Comparison of ENCODE assay signal across 13 cellular contexts in the genomic region with DNA sequence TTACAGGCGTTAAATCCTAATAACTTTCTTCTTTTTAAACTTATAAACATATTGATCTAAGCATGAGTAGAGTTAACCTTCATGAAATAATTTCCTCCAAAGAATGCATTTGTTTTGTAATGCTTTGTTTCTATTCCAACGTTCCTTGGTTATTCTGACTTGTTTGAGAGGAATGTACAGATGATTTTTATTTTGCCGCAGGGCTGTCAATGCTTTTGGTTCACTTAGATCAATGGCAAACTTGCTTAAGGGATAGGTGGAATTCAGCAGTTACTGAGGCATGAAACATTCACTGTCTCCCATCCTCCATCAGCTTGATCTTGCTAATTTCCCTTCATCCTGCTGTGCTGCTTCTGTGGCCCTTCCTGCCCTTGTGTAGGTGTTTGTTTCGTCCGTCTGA.
"Had no signal": no experiment of that assay in that cellular context is flagged by ENCODE, and none has a peak within 500 bp of the region (broad histone marks: within the 10 kb centered on the region; RNA-seq: fewer than 3 reads in every experiment).

No MANE protein-coding gene starts in this region.

- H3K36me3 Mint-ChIP-seq: activated naive CD8-positive, alpha-beta T cell; stimulated activated effector memory CD8-positive, alpha-beta T cell treated with anti-CD3 and anti-CD28 coated beads, Interleukin-12 subunit alpha, Interleukin-12 subunit beta, amount 100 ng/mL, for 72 hours had no signal

- H3K27ac Mint-ChIP-seq: activated CD8-positive, alpha-beta T cell treated with anti-CD3 and anti-CD28 coated beads, Interleukin-2, amount 10 ng/mL, durations not matched to agents 7 days and 5 days; activated naive CD8-positive, alpha-beta T cell; stimulated activated effector memory CD8-positive, alpha-beta T cell treated with anti-CD3 and anti-CD28 coated beads, Interleukin-12 subunit alpha, Interleukin-12 subunit beta, amount 100 ng/mL, for 72 hours had no signal

- DNase-seq: activated CD4-positive, alpha-beta T cell treated with anti-CD3 and anti-CD28 coated beads for 48 hours; activated CD8-positive, alpha-beta memory T cell treated with anti-CD3 and anti-CD28 coated beads, Interleukin-2, amount 50 U/mL, for 4 hours; activated CD8-positive, alpha-beta T cell treated with anti-CD3 and anti-CD28 coated beads, Interleukin-2, amount 10 ng/mL, durations not matched to agents 7 days and 5 days; activated gamma-delta T cell treated with Interleukin-2 at 50 U/mL for 16 hours; activated T-cell treated with anti-CD3 and anti-CD28 coated beads, Interleukin-2, amount 50 U/mL, for 48 hours; amygdala; left colon; lower lobe of right lung; midbrain; posterior cingulate gyrus; T-helper 2 cell had no signal

- H3K4me1 Mint-ChIP-seq: stimulated activated effector memory CD8-positive, alpha-beta T cell treated with anti-CD3 and anti-CD28 coated beads, Interleukin-12 subunit alpha, Interleukin-12 subunit beta, amount 100 ng/mL, for 72 hours had no signal

- H3K27me3 Mint-ChIP-seq: activated naive CD8-positive, alpha-beta T cell had no signal

- H3K4me3 ChIP-seq: lower lobe of right lung had no signal

- H3K36me3 ChIP-seq: lower lobe of right lung had no signal

- H3K27ac ChIP-seq: lower lobe of right lung had no signal

- H3K4me1 ChIP-seq: lower lobe of right lung had no signal

- ATAC-seq: activated CD8-positive, alpha-beta T cell treated with anti-CD3 and anti-CD28 coated beads, Interleukin-2, amount 10 ng/mL, durations not matched to agents 7 days and 5 days; left colon; lower lobe of right lung; stimulated activated effector memory CD8-positive, alpha-beta T cell treated with anti-CD3 and anti-CD28 coated beads, Interleukin-12 subunit alpha, Interleukin-12 subunit beta, amount 100 ng/mL, for 72 hours had no signal

- H3K9me3 ChIP-seq: lower lobe of right lung had no signal

- H3K4me3 Mint-ChIP-seq: activated CD8-positive, alpha-beta T cell treated with anti-CD3 and anti-CD28 coated beads, Interleukin-2, amount 10 ng/mL, durations not matched to agents 7 days and 5 days; activated naive CD8-positive, alpha-beta T cell; stimulated activated effector memory CD8-positive, alpha-beta T cell treated with anti-CD3 and anti-CD28 coated beads, Interleukin-12 subunit alpha, Interleukin-12 subunit beta, amount 100 ng/mL, for 72 hours had no signal
